In genomic region chr6:62286470-62286843, GRCh38 we compare ENCODE assay signal across 8 cellular contexts. TPM values are rescaled to one million over a fixed set of nuclear protein-coding genes. Genes with fewer than 3 reads are reported as not detected.
DNase-seq lines count a peak whose midpoint lies in the region; ATAC-seq and TF ChIP-seq lines count a peak whose summit lies in the region.

No MANE protein-coding gene starts in this region.

- TF ChIP-seq CTCF in thoracic aorta (IDR thresholded peaks at IDR 0.05) (no peak), gastroesophageal sphincter (IDR thresholded peaks at IDR 0.05) (no peak)

- no peak for DNase-seq in T-helper 2 cell treated with Interferon-gamma antibody and Interleukin-4, amounts not matched to agents 5 μg/mL and 100 μg/mL, for 36 hours (ENCODE audit: low spot score)
- DNase-seq in T-helper 2 cell, result no peak
- DNase-seq in thoracic aorta (ENCODE audit: low spot score), result no peak
- DNase-seq in 8988T, result no peak

- H3K9me3 Mint-ChIP-seq in T-helper 2 cell treated with Interferon-gamma antibody and Interleukin-4, amounts not matched to agents 5 μg/mL and 100 μg/mL, for 36 hours, result no peaks in the 10 kb centered on the region

- H3K27me3 Mint-ChIP-seq in T-helper 2 cell treated with Interferon-gamma antibody and Interleukin-4, amounts not matched to agents 5 μg/mL and 100 μg/mL, for 36 hours (ENCODE audit: low read depth), result peaks cover 16% of the 10 kb centered on the region

- H3K4me3 Mint-ChIP-seq in T-helper 2 cell treated with Interferon-gamma antibody and Interleukin-4, amounts not matched to agents 5 μg/mL and 100 μg/mL, for 36 hours, result peak overlapping the region; percentile 24

- H3K27ac ChIP-seq in HUES48 (ENCODE audit: low read depth, low read length) (no peak overlapping the region), iPS-20b (ENCODE audit: low read length) (no peak overlapping the region), thoracic aorta (no peak overlapping the region), gastroesophageal sphincter (no peak overlapping the region)

- H3K4me3 ChIP-seq in HUES48 (ENCODE audit: low read depth, low read length) (peak overlapping the region; percentile 93), iPS-20b (ENCODE audit: low read length) (peak overlapping the region; percentile 88), thoracic aorta (peak overlapping the region; percentile 70), gastroesophageal sphincter (peak overlapping the region in 1 of 2 donors; percentile 45)

- peaks cover 2% of the 10 kb centered on the region for H3K4me1 Mint-ChIP-seq in T-helper 2 cell treated with Interferon-gamma antibody and Interleukin-4, amounts not matched to agents 5 μg/mL and 100 μg/mL, for 36 hours (ENCODE audit: low read depth)

- H3K9me3 ChIP-seq in HUES48 (ENCODE audit: control insufficient read depth, insufficient read depth, low read length) (no peaks in the 10 kb centered on the region), iPS-20b (ENCODE audit: insufficient read depth, low read depth, low read length) (no peaks in the 10 kb centered on the region), thoracic aorta (no peaks in the 10 kb centered on the region), gastroesophageal sphincter (no peaks in the 10 kb centered on the region)

- TF ChIP-seq EP300 in gastroesophageal sphincter (IDR thresholded peaks at IDR 0.05), result no peak

- H3K36me3 ChIP-seq in HUES48 (ENCODE audit: control insufficient read depth, insufficient read depth, low read length) (no peaks in the 10 kb centered on the region), iPS-20b (ENCODE audit: insufficient read depth, low read depth, low read length) (no peaks in the 10 kb centered on the region), thoracic aorta (no peaks in the 10 kb centered on the region), gastroesophageal sphincter (no peaks in the 10 kb centered on the region)

- 2 to 5% methylated on average over 9 to 13 of the region's 13 CpGs for WGBS in gastroesophageal sphincter (ENCODE audit: low coverage in 1 of 2), 2 donors

- H3K27me3 ChIP-seq in HUES48 (ENCODE audit: control insufficient read depth, insufficient read depth, low read length), result peaks cover 27% of the 10 kb centered on the region
- H3K27me3 ChIP-seq in iPS-20b (ENCODE audit: insufficient read depth, low read length), result peaks cover 25% of the 10 kb centered on the region
- no peaks in the 10 kb centered on the region for H3K27me3 ChIP-seq in thoracic aorta (replicated peaks; ENCODE audit: insufficient read depth)
- peaks cover 35% of the 10 kb centered on the region for H3K27me3 ChIP-seq in gastroesophageal sphincter

- H3K9ac ChIP-seq in HUES48 (ENCODE audit: low read depth, low read length), result 0 out of 2 replicates have a peak overlapping the region, but pooled peaks have one; percentile 23
- peak overlapping the region; percentile 54 for H3K9ac ChIP-seq in iPS-20b (ENCODE audit: low read depth, low read length)

- peaks cover 16% of the 10 kb centered on the region; the same call in 1 of the 2 replicates for H3K4me1 ChIP-seq in HUES48 (ENCODE audit: control insufficient read depth, insufficient read depth, low read length)
- peaks cover 5% of the 10 kb centered on the region; the same call in 1 of the 2 replicates for H3K4me1 ChIP-seq in iPS-20b (ENCODE audit: insufficient read depth, low read length)
- peaks cover 3 to 9% of the 10 kb centered on the region in 2 donors for H3K4me1 ChIP-seq in thoracic aorta (ENCODE audit: control insufficient read depth in 1 of 2, low read depth in 2 of 2)
- H3K4me1 ChIP-seq in gastroesophageal sphincter, result peaks cover 0 to 14% (median 0%) of the 10 kb centered on the region in 3 donors

- TF ChIP-seq POLR2A in gastroesophageal sphincter (IDR thresholded peaks at IDR 0.05), result no peak

- ATAC-seq in thoracic aorta (ENCODE audit: insufficient number of reproducible peaks, low FRiP score, low read depth) (no peak), HG03095 (IDR thresholded peaks at IDR 0.05; ENCODE audit: unreplicated experiment) (no peak), gastroesophageal sphincter (no peak)

- H3K36me3 Mint-ChIP-seq in T-helper 2 cell treated with Interferon-gamma antibody and Interleukin-4, amounts not matched to agents 5 μg/mL and 100 μg/mL, for 36 hours (ENCODE audit: low read depth), result no peaks in the 10 kb centered on the region

- H3K27ac Mint-ChIP-seq in T-helper 2 cell treated with Interferon-gamma antibody and Interleukin-4, amounts not matched to agents 5 μg/mL and 100 μg/mL, for 36 hours, result no peak overlapping the region

RNA-seq across cellular contexts. Expression of gene KHDRBS2, which starts 0.4 kb away (rescaled TPM):
- total RNA-seq in thoracic aorta, result under 1 TPM in 1 of 2 donors, not detected in 1; 0.54 TPM
- total RNA-seq in gastroesophageal sphincter, result under 1 TPM in 2 of 4 donors, not detected in 2; 0.62 to 0.81 TPM
